ENCODE assay signal across 9 cellular contexts in genomic region chr10:35643976-35644799, GRCh38. TPM values are rescaled to one million over a fixed set of nuclear protein-coding genes. Genes with fewer than 3 reads are reported as not detected.
DNase-seq lines count a peak whose midpoint lies in the region; ATAC-seq, FAIRE-seq and TF ChIP-seq lines count a peak whose summit lies in the region.
"Had no signal": no experiment of that assay in that cellular context is flagged by ENCODE, and none has a peak within 500 bp of the region (broad histone marks: within the 10 kb centered on the region; RNA-seq: fewer than 3 reads in every experiment).

No MANE protein-coding gene starts in this region.

- no peak for TF ChIP-seq POLR2A in esophagus muscularis mucosa (IDR thresholded peaks at IDR 0.05; ENCODE audit: low read depth)

- peak overlapping the region; percentile 94 for H3K4me2 ChIP-seq in PC-3 (ENCODE audit: low read length)

- H3K4me1 ChIP-seq in PC-3 (ENCODE audit: insufficient read depth, low read length), result peaks cover 14% of the 10 kb centered on the region
- H3K4me1 ChIP-seq in esophagus muscularis mucosa, result peaks cover 9 to 39% (median 32%) of the 10 kb centered on the region in 4 donors
- no peaks in the 10 kb centered on the region for H3K4me1 ChIP-seq in pancreas

- H3K36me3 ChIP-seq in PC-3 (ENCODE audit: low read depth, low read length) (peaks cover 5% of the 10 kb centered on the region), esophagus muscularis mucosa (no peaks in the 10 kb centered on the region), pancreas (no peaks in the 10 kb centered on the region)

- no TSS peak for BruUV-seq in PC-3 (replicated peaks; lab: Mats Ljungman, UMichigan)

- H3K9ac ChIP-seq in PC-3 (ENCODE audit: low read length), result peak overlapping the region; percentile 86

- TF ChIP-seq CTCF in PC-3 (conservative IDR thresholded peaks at IDR 0.05; ENCODE audit: low read depth, low read length), result no peak
- TF ChIP-seq CTCF in esophagus muscularis mucosa (IDR thresholded peaks at IDR 0.05), result no peak
- no peak for TF ChIP-seq CTCF in pancreas (IDR thresholded peaks at IDR 0.05)
- no peak for TF ChIP-seq CTCF in omental fat pad (IDR thresholded peaks at IDR 0.05)

- POLR2A ChIA-PET in PC-3 (lab: Charles Lee; ENCODE audit: unreplicated experiment), result interaction anchor here (0.6 to 0.8 kb wide), 2 partner anchors 138 to 1081 kb away, joined by 3 to 36 read pairs; no protein-coding TSS in a partner anchor

- peaks cover 34% of the 10 kb centered on the region for H3K79me2 ChIP-seq in PC-3 (ENCODE audit: low read length)

- 16% methylated on average over 16 of the region's 16 CpGs for WGBS in esophagus muscularis mucosa
- 22 to 31% methylated on average over 16 of the region's 16 CpGs for WGBS in pancreas, 2 donors

- DNase-seq in EL (peak; percentile 5), PC-3 (no peak), esophagus muscularis mucosa (ENCODE audit: extremely low spot score) (no peak), pancreas (no peak), GM19239 (ENCODE audit: insufficient read length, low spot score) (no peak), omental fat pad (ENCODE audit: low spot score) (no peak)

- no peak for ATAC-seq in PC-3
- no peak for ATAC-seq in pancreas
- no peak for ATAC-seq in GM21619 (IDR thresholded peaks at IDR 0.05; ENCODE audit: unreplicated experiment)
- no peak for ATAC-seq in HG03025 (IDR thresholded peaks at IDR 0.05; ENCODE audit: low FRiP score, unreplicated experiment)
- ATAC-seq in omental fat pad (ENCODE audit: low FRiP score), result no peak

- peaks cover 7% of the 10 kb centered on the region for H3F3A ChIP-seq in PC-3 (ENCODE audit: low read length, unreplicated experiment)

- H3K9me2 ChIP-seq in PC-3 (replicated peaks; ENCODE audit: low read length), result no peaks in the 10 kb centered on the region

- no peaks in the 10 kb centered on the region for H3K9me3 ChIP-seq in PC-3 (ENCODE audit: low read length)
- H3K9me3 ChIP-seq in esophagus muscularis mucosa, result peaks cover 0 to 4% (median 0%) of the 10 kb centered on the region in 4 donors
- no peaks in the 10 kb centered on the region for H3K9me3 ChIP-seq in pancreas

- H2AFZ ChIP-seq in PC-3 (ENCODE audit: low read length), result peak overlapping the region; percentile 86

- peaks cover 9% of the 10 kb centered on the region for H4K20me1 ChIP-seq in PC-3 (ENCODE audit: low read length)

- no peaks in the 10 kb centered on the region for H3K27me3 ChIP-seq in PC-3 (ENCODE audit: low read length)
- H3K27me3 ChIP-seq in esophagus muscularis mucosa, result no peaks in the 10 kb centered on the region
- H3K27me3 ChIP-seq in pancreas, result no peaks in the 10 kb centered on the region

- CTCF ChIA-PET in PC-3 (lab: Charles Lee), result interaction anchor here (0.6 kb wide), 1 partner anchor 528 kb away, joined by 7 read pairs; no protein-coding TSS in a partner anchor

- intact Hi-C loops in PC-3 (cut with micrococcal nuclease), result loop anchor here (1.0 to 2.0 kb wide), 5 partner anchors 41 to 985 kb away; no protein-coding TSS in a partner anchor
- intact Hi-C loops in esophagus muscularis mucosa (cut with DNase I), result no loop called here
- intact Hi-C loops in pancreas (cut with DNase I), result loop anchor here in 1 of 3 donors (5.0 kb wide), 1 partner anchor 133 kb away; no protein-coding TSS in a partner anchor

- H3K4me3 ChIP-seq in PC-3 (ENCODE audit: low read length), result peak overlapping the region; percentile 80
- peak overlapping the region; percentile 86 to 92 (median 89) for H3K4me3 ChIP-seq in esophagus muscularis mucosa
- H3K4me3 ChIP-seq in pancreas, result peak overlapping the region; percentile 68 to 86 (median 81)

- no peak for TF ChIP-seq EP300 in esophagus muscularis mucosa (IDR thresholded peaks at IDR 0.05)

- H3K27ac ChIP-seq in PC-3 (ENCODE audit: low read length) (peak overlapping the region; percentile 2), esophagus muscularis mucosa (replicated peaks in 1 of 4) (peak overlapping the region; percentile 90 to 98 (median 94)), pancreas (peak overlapping the region in 1 of 4 donors; percentile 41)

- no peak for FAIRE-seq in pancreas (lab: Jason Lieb, UNC)
- no peak for FAIRE-seq in GM19239 (lab: Jason Lieb, UNC)

RNA-seq across cellular contexts. Expression of gene FZD8, which starts 2.1 kb away (rescaled TPM):
- total RNA-seq in PC-3 (2014; rRNA removed) (275 and 375 TPM in 2 replicates), esophagus muscularis mucosa (10 to 100 TPM in 2 of 4 donors, 1 to 10 TPM in 2; 5.4 to 13.8 (median 11.2) TPM), pancreas (1 to 10 TPM; 4.3 to 7.8 (median 6.6) TPM), omental fat pad (1 to 10 TPM; 3.8 to 7.1 (median 5.1) TPM)
- 1 to 10 TPM; 2.3 to 3.4 TPM for polyA plus RNA-seq in pancreas

RNA-seq across cellular contexts. Expression of gene GJD4, which starts 39.0 kb away (rescaled TPM):
- total RNA-seq in PC-3 (2014; rRNA removed), result 0.33 and 0.58 TPM in 2 replicates
- total RNA-seq in esophagus muscularis mucosa, result not detected
- total RNA-seq in pancreas, result not detected
- under 1 TPM in 1 of 2 donors, not detected in 1; 0.11 TPM for polyA plus RNA-seq in pancreas
- total RNA-seq in omental fat pad, result not detected
- total RNA-seq: glomerular endothelial cell had no signal

Comparison
In these comparisons a context has a peak if more than half of its experiments do, and no peak if none do; other contexts are left out.
1. RNA of gene FZD8, which starts 2.1 kb away (total RNA-seq): 275 to 375 TPM in PC-3; 5.4 to 13.8 TPM in esophagus muscularis mucosa, 4.3 to 7.8 TPM in pancreas and 3.8 to 7.1 TPM in omental fat pad; every median in the first group is over 10 times any median in the second.
2. Peak in every context shown above with its lines, with median percentiles within 50 percentile points of each other: H3K4me3 ChIP-seq.